In genomic region chr13:72430923-72431322, GRCh38 we compare ENCODE assay signal across 31 cellular contexts.
"Had no signal": no experiment of that assay in that cellular context is flagged by ENCODE, and none has a peak within 500 bp of the region (broad histone marks: within the 10 kb centered on the region; RNA-seq: fewer than 3 reads in every experiment).

No MANE protein-coding gene starts in this region.

- H3K36me3 ChIP-seq: ascending aorta, cardiac muscle cell, MG63, Peyer's patch, WERI-Rb-1 had no signal

- H3K27me3 ChIP-seq: ascending aorta, cardiac muscle cell, MG63, Peyer's patch had no signal

- H3K9me3 ChIP-seq: ascending aorta, MG63, Peyer's patch had no signal

- ATAC-seq: activated CD8-positive, alpha-beta T cell treated with anti-CD3 and anti-CD28 coated beads for 36 hours; PC-3; Right ventricle myocardium inferior had no signal

- H3K4me3 ChIP-seq: ascending aorta, cardiac muscle cell, MG63, Peyer's patch had no signal

- H3K4me1 Mint-ChIP-seq: activated CD4-positive, alpha-beta T cell treated with anti-CD3 and anti-CD28 coated beads, Interleukin-2, amount 10 ng/mL, durations not matched to agents 24 days and 14 days; activated naive CD4-positive, alpha-beta T cell treated with anti-CD3 and anti-CD28 coated beads, Interleukin-2, amount 50 U/mL, for 24 hours; activated naive CD8-positive, alpha-beta T cell treated with anti-CD3 and anti-CD28 coated beads, Interleukin-2, amount 10 ng/mL, durations not matched to agents 7 days and 5 days; central memory CD8-positive, alpha-beta T cell had no signal

- H3K27me3 Mint-ChIP-seq: activated CD4-positive, alpha-beta T cell treated with anti-CD3 and anti-CD28 coated beads, Interleukin-2, amount 10 ng/mL, durations not matched to agents 24 days and 14 days; activated CD8-positive, alpha-beta T cell treated with anti-CD3 and anti-CD28 coated beads for 36 hours; activated naive CD4-positive, alpha-beta T cell treated with anti-CD3 and anti-CD28 coated beads, Interleukin-2, amount 50 U/mL, for 24 hours; activated naive CD8-positive, alpha-beta T cell treated with anti-CD3 and anti-CD28 coated beads, Interleukin-2, amount 10 ng/mL, durations not matched to agents 7 days and 5 days; central memory CD8-positive, alpha-beta T cell had no signal

- H3K27ac Mint-ChIP-seq: activated CD4-positive, alpha-beta T cell treated with anti-CD3 and anti-CD28 coated beads, Interleukin-2, amount 10 ng/mL, durations not matched to agents 24 days and 14 days; activated CD8-positive, alpha-beta T cell treated with anti-CD3 and anti-CD28 coated beads for 36 hours; activated naive CD4-positive, alpha-beta T cell treated with anti-CD3 and anti-CD28 coated beads, Interleukin-2, amount 50 U/mL, for 24 hours; activated naive CD8-positive, alpha-beta T cell treated with anti-CD3 and anti-CD28 coated beads, Interleukin-2, amount 10 ng/mL, durations not matched to agents 7 days and 5 days; activated T-helper 2 cell treated with anti-CD3 and anti-CD28 coated beads, Interferon-gamma antibody, Interleukin-2, Interleukin-4, amounts not matched to agents 10 μg/mL and 5 μg/mL and 100 μg/mL, durations not matched to agents 14 hours and 24 hours and 36 hours had no signal

- H3K27ac ChIP-seq: ascending aorta, cardiac muscle cell, Peyer's patch, RWPE1, WERI-Rb-1 had no signal

- H3K4me3 Mint-ChIP-seq: activated CD4-positive, alpha-beta T cell treated with anti-CD3 and anti-CD28 coated beads, Interleukin-2, amount 10 ng/mL, durations not matched to agents 24 days and 14 days; activated CD8-positive, alpha-beta T cell treated with anti-CD3 and anti-CD28 coated beads for 36 hours; activated naive CD4-positive, alpha-beta T cell treated with anti-CD3 and anti-CD28 coated beads, Interleukin-2, amount 50 U/mL, for 24 hours; activated naive CD8-positive, alpha-beta T cell treated with anti-CD3 and anti-CD28 coated beads, Interleukin-2, amount 10 ng/mL, durations not matched to agents 7 days and 5 days; central memory CD8-positive, alpha-beta T cell had no signal

- H3K4me1 ChIP-seq: ascending aorta, Peyer's patch had no signal

- H3K36me3 Mint-ChIP-seq: activated naive CD4-positive, alpha-beta T cell treated with anti-CD3 and anti-CD28 coated beads, Interleukin-2, amount 50 U/mL, for 24 hours; activated naive CD8-positive, alpha-beta T cell treated with anti-CD3 and anti-CD28 coated beads, Interleukin-2, amount 10 ng/mL, durations not matched to agents 7 days and 5 days had no signal

- DNase-seq: activated CD4-positive, alpha-beta T cell treated with anti-CD3 and anti-CD28 coated beads, Interleukin-2, amount 10 ng/mL, durations not matched to agents 24 days and 14 days; activated CD4-positive, alpha-beta T cell treated with anti-CD3 and anti-CD28 coated beads, Interleukin-2, amount 50 U/mL, for 4 hours; activated CD8-positive, alpha-beta T cell treated with anti-CD3 and anti-CD28 coated beads for 36 hours; activated gamma-delta T cell; activated naive CD4-positive, alpha-beta T cell treated with Interleukin-2 at 50 U/mL for 16 hours; activated naive CD8-positive, alpha-beta T cell treated with anti-CD3 and anti-CD28 coated beads, Interleukin-2, amount 10 ng/mL, durations not matched to agents 7 days and 5 days; activated T-cell treated with anti-CD3 and anti-CD28 coated beads, Interleukin-2, amount 50 U/mL, for 1 hour; amygdala; Karpas-422; KBM-7; MG63; NCI-H1048; NCI-H1105 treated with DMSO at 0.1 percent for 48 hours; NCI-H1436; NCI-H1694; NCI-H1930; NCI-H2081 treated with DMSO at 0.1 percent for 48 hours; NCI-H345; NCI-H524 treated with DMSO at 0.1 percent for 48 hours; PC-3; Peyer's patch; SIG-M5; T1000; WERI-Rb-1 had no signal

- H3K9me3 Mint-ChIP-seq: activated CD4-positive, alpha-beta T cell treated with anti-CD3 and anti-CD28 coated beads, Interleukin-2, amount 10 ng/mL, durations not matched to agents 24 days and 14 days; activated CD8-positive, alpha-beta T cell treated with anti-CD3 and anti-CD28 coated beads for 36 hours; activated naive CD4-positive, alpha-beta T cell treated with anti-CD3 and anti-CD28 coated beads, Interleukin-2, amount 50 U/mL, for 24 hours; activated naive CD8-positive, alpha-beta T cell treated with anti-CD3 and anti-CD28 coated beads, Interleukin-2, amount 10 ng/mL, durations not matched to agents 7 days and 5 days; activated T-helper 2 cell treated with anti-CD3 and anti-CD28 coated beads, Interferon-gamma antibody, Interleukin-2, Interleukin-4, amounts not matched to agents 10 μg/mL and 5 μg/mL and 100 μg/mL, durations not matched to agents 14 hours and 24 hours and 36 hours had no signal
